ENCODE assay signal across 1 cellular context in genomic region chr5:33474931-33475499, GRCh38.
TF ChIP-seq lines count a peak whose summit lies in the region.

No MANE protein-coding gene starts in this region.

TF ChIP-seq in K562, 482 proteins besides CTCF, POLR2A, EP300 and RAD21 (continued from another document and continues in another):
- TF ChIP-seq GTF2F1 (IDR thresholded peaks at IDR 0.05; ENCODE audit: low read depth, low read length) (no peak), ZNF696 (CRISPR knock-in tag; conservative IDR thresholded peaks at IDR 0.05) (no peak), NCOA6 (IDR thresholded peaks at IDR 0.05) (no peak), MBD2 (IDR thresholded peaks at IDR 0.05; ENCODE audit: borderline replicate concordance, low read depth) (no peak), ZNF639 (CRISPR knock-in tag; conservative IDR thresholded peaks at IDR 0.05 in 1 of 2, IDR thresholded peaks at IDR 0.05 in 1 of 2) (no peak), PREB (CRISPR knock-in tag; IDR thresholded peaks at IDR 0.05) (no peak), NRF1 (conservative IDR thresholded peaks at IDR 0.05 in 1 of 2, IDR thresholded peaks at IDR 0.05 in 1 of 2) (no peak), ATF1 (CRISPR knock-in tag; IDR thresholded peaks at IDR 0.05) (no peak), ATF1 (tag; IDR thresholded peaks at IDR 0.05) (peak; percentile 36), FOXK2 (conservative IDR thresholded peaks at IDR 0.05 in 1 of 2, IDR thresholded peaks at IDR 0.05 in 1 of 2; ENCODE audit: low read depth in 2 of 2) (no peak), HOMEZ (CRISPR knock-in tag; IDR thresholded peaks at IDR 0.05) (no peak), ZNF586 (CRISPR knock-in tag; conservative IDR thresholded peaks at IDR 0.05) (no peak), BRCA1 (IDR thresholded peaks at IDR 0.05) (no peak), BRCA1 (CRISPR knock-in tag; IDR thresholded peaks at IDR 0.05) (no peak), U2AF1 (optimal IDR thresholded peaks at IDR 0.05; ENCODE audit: low read depth, low read length) (no peak), KAT8 (IDR thresholded peaks at IDR 0.05; ENCODE audit: low read depth) (no peak), ZNF311 (CRISPR knock-in tag; IDR thresholded peaks at IDR 0.05) (no peak), RCOR1 (IDR thresholded peaks at IDR 0.05; ENCODE audit: borderline replicate concordance in 1 of 2, low read depth in 2 of 2, low read length in 2 of 2) (peak in 1 of 2 experiments; percentile 33; a peak in 1 of 4 replicates), MAFG (tag; conservative IDR thresholded peaks at IDR 0.05) (no peak), STAT5B (CRISPR knock-in tag; IDR thresholded peaks at IDR 0.05) (no peak), POLR3A (IDR thresholded peaks at IDR 0.05; ENCODE audit: borderline replicate concordance, extremely low read depth, insufficient read depth, insufficient read length) (no peak), SNIP1 (IDR thresholded peaks at IDR 0.05; ENCODE audit: low read depth) (no peak), ZNF174 (CRISPR knock-in tag; IDR thresholded peaks at IDR 0.05) (no peak), DPF2 (IDR thresholded peaks at IDR 0.05) (peak; percentile 88), KHSRP (IDR thresholded peaks at IDR 0.05) (no peak), MAFK (IDR thresholded peaks at IDR 0.05; ENCODE audit: low read length) (no peak), SIN3B (IDR thresholded peaks at IDR 0.05; ENCODE audit: low read depth) (no peak), ZNF146 (CRISPR knock-in tag; IDR thresholded peaks at IDR 0.05; ENCODE audit: unreplicated experiment) (no peak), TEAD4 (IDR thresholded peaks at IDR 0.05; ENCODE audit: low read length) (peak; percentile 90), TEAD4 (CRISPR knock-in tag; IDR thresholded peaks at IDR 0.05; ENCODE audit: borderline replicate concordance) (no peak), CAMTA2 (CRISPR knock-in tag; conservative IDR thresholded peaks at IDR 0.05) (no peak), NR2F6 (CRISPR knock-in tag; IDR thresholded peaks at IDR 0.05) (no peak), MTA1 (IDR thresholded peaks at IDR 0.05; ENCODE audit: borderline replicate concordance) (0 out of 2 replicates have a peak, but pooled peaks have one; percentile 20), ZNF175 (CRISPR knock-in tag; IDR thresholded peaks at IDR 0.05; ENCODE audit: low read depth) (no peak), HDAC3 (IDR thresholded peaks at IDR 0.05; ENCODE audit: borderline replicate concordance, partially characterized antibody) (peak; percentile 54), STAG1 (CRISPR knock-in tag; IDR thresholded peaks at IDR 0.05; ENCODE audit: borderline replicate concordance) (no peak), CBX2 (IDR thresholded peaks at IDR 0.05; ENCODE audit: insufficient read depth, low read length, poor library complexity, severe bottlenecking) (no peak), CBFB (CRISPR knock-in tag; IDR thresholded peaks at IDR 0.05) (no peak), NFE2L1 (tag; IDR thresholded peaks at IDR 0.05; ENCODE audit: borderline replicate concordance, low read depth) (no peak), ZNF780A (CRISPR knock-in tag; IDR thresholded peaks at IDR 0.05) (no peak), SRSF7 (optimal IDR thresholded peaks at IDR 0.05; ENCODE audit: low read depth, low read length) (no peak), FOXK1 (CRISPR knock-in tag; IDR thresholded peaks at IDR 0.05; ENCODE audit: borderline replicate concordance) (no peak), CHD2 (IDR thresholded peaks at IDR 0.05; ENCODE audit: low read depth, low read length) (no peak), ZNF347 (CRISPR knock-in tag; IDR thresholded peaks at IDR 0.05; ENCODE audit: low read depth) (no peak), PHB (CRISPR knock-in tag; IDR thresholded peaks at IDR 0.05) (no peak), BRF1 (IDR thresholded peaks at IDR 0.05; ENCODE audit: borderline replicate concordance, extremely low read depth, insufficient read length) (no peak), PKNOX1 (IDR thresholded peaks at IDR 0.05) (peak; percentile 77), ZBTB1 (CRISPR knock-in tag; IDR thresholded peaks at IDR 0.05; ENCODE audit: borderline replicate concordance, low read depth) (no peak), POLR3G (IDR thresholded peaks at IDR 0.05; ENCODE audit: extremely low read depth, insufficient read length, insufficient replicate concordance) (no peak), FOXA1 (IDR thresholded peaks at IDR 0.05; ENCODE audit: borderline replicate concordance) (no peak), SLC30A9 (CRISPR knock-in tag; IDR thresholded peaks at IDR 0.05) (no peak), CCNT2 (IDR thresholded peaks at IDR 0.05; ENCODE audit: borderline replicate concordance, extremely low read depth, insufficient read length, low read depth, low read length) (no peak), ZC3H8 (IDR thresholded peaks at IDR 0.05) (no peak), JUN (IDR thresholded peaks at IDR 0.05; ENCODE audit: borderline replicate concordance, low read depth, low read length) (0 out of 2 replicates have a peak, but pooled peaks have one; percentile 45), JUN (CRISPR knock-in tag; IDR thresholded peaks at IDR 0.05; ENCODE audit: borderline replicate concordance) (no peak), MAX (CRISPR knock-in tag; IDR thresholded peaks at IDR 0.05) (no peak), NCOR1 (IDR thresholded peaks at IDR 0.05) (peak; percentile 84), TOE1 (IDR thresholded peaks at IDR 0.05; ENCODE audit: borderline replicate concordance) (peak; percentile 22; the same call in 1 of the 2 replicates), TOE1 (CRISPR knock-in tag; IDR thresholded peaks at IDR 0.05; ENCODE audit: borderline replicate concordance, low read depth) (no peak), ZNF507 (tag; conservative IDR thresholded peaks at IDR 0.05) (no peak), ZBTB43 (CRISPR knock-in tag; IDR thresholded peaks at IDR 0.05) (no peak), CBFA2T2 (conservative IDR thresholded peaks at IDR 0.05) (peak; percentile 87), XRCC4 (IDR thresholded peaks at IDR 0.05; ENCODE audit: extremely low read depth, insufficient read depth, insufficient read length) (no peak), USF2 (CRISPR knock-in tag; IDR thresholded peaks at IDR 0.05) (no peak), RB1 (IDR thresholded peaks at IDR 0.05; ENCODE audit: low read depth) (no peak), E2F8 (IDR thresholded peaks at IDR 0.05; ENCODE audit: low read depth, partially characterized antibody) (peak; percentile 60), TGIF2 (CRISPR knock-in tag; IDR thresholded peaks at IDR 0.05) (no peak), ZNF316 (IDR thresholded peaks at IDR 0.05) (no peak), MYBL2 (IDR thresholded peaks at IDR 0.05; ENCODE audit: low read depth) (peak; percentile 66; the same call in 1 of the 2 replicates), MYBL2 (CRISPR knock-in tag; IDR thresholded peaks at IDR 0.05; ENCODE audit: borderline replicate concordance) (no peak), TEAD2 (tag; IDR thresholded peaks at IDR 0.05) (no peak), ZFP36 (IDR thresholded peaks at IDR 0.05; ENCODE audit: low read depth, low read length, partially characterized antibody) (no peak), ZHX1 (conservative IDR thresholded peaks at IDR 0.05; ENCODE audit: low read length) (no peak)
